Comparison of ENCODE assay signal across 10 cellular contexts in genomic region chr9:137243626-137244485, GRCh38. TPM values are rescaled to one million over a fixed set of nuclear protein-coding genes. Genes with fewer than 3 reads are reported as not detected.
A peak's percentile ranks its signal among the peaks of the same experiment; 100 is the strongest.
DNase-seq lines count a peak whose midpoint lies in the region; ATAC-seq and TF ChIP-seq lines count a peak whose summit lies in the region.
"Had no signal": no experiment of that assay in that cellular context is flagged by ENCODE, and none has a peak within 500 bp of the region (broad histone marks: within the 10 kb centered on the region; RNA-seq: fewer than 3 reads in every experiment).

No MANE protein-coding gene starts in this region.

- POLR2A ChIA-PET in T-cell (lab: Charles Lee): interaction anchor here in 1 of 2 donors (0.6 kb wide), 1 partner anchor 158 kb away, joined by 7 read pairs; no protein-coding TSS in a partner anchor

- ATAC-seq in T-cell (replicated peaks in 1 of 4) (no peak), HG02938 (IDR thresholded peaks at IDR 0.05; ENCODE audit: unreplicated experiment) (no peak), HG03378 (IDR thresholded peaks at IDR 0.05; ENCODE audit: unreplicated experiment) (no peak)

- H3K36me3 Mint-ChIP-seq in T-cell: peaks cover 14% of the 10 kb centered on the region

- in situ Hi-C loops in GM23248 (cut with MboI): no loop called here

- H3K27ac Mint-ChIP-seq in T-cell: no peak overlapping the region

- peak overlapping the region in 8 of 10 experiments; percentile 32 to 99 (median 98); a peak in 14 of 20 replicates for H3K4me3 ChIP-seq in BLaER1 treated with 17β-estradiol and CSF1 and Interleukin-3, amounts not matched to agents 10 nM and 100 nM
- H3K4me3 ChIP-seq in GM23248 (peak overlapping the region; percentile 84; the same call in 1 of the 2 replicates), fibroblast of the aortic adventitia (ENCODE audit: low read depth, low read length) (peak overlapping the region; percentile 37)

- peak overlapping the region; percentile 78 to 100 (median 97) for H3K4me2 ChIP-seq in BLaER1 treated with 17β-estradiol and CSF1 and Interleukin-3, amounts not matched to agents 10 nM and 100 nM
- H3K4me2 ChIP-seq in GM23248 (ENCODE audit: unreplicated experiment): no peak overlapping the region

- H4K20me1 ChIP-seq in BLaER1 treated with 17β-estradiol and CSF1 and Interleukin-3, amounts not matched to agents 10 nM and 100 nM: peaks cover 30 to 60% (median 48%) of the 10 kb centered on the region in 11 experiments
- peaks cover 19% of the 10 kb centered on the region; the same call in 1 of the 2 replicates for H4K20me1 ChIP-seq in GM23248 (ENCODE audit: insufficient read depth)

- peaks cover 22% of the 10 kb centered on the region for H3F3A ChIP-seq in GM23248 (ENCODE audit: insufficient read depth)

- no peak for TF ChIP-seq CTCF in fibroblast of the aortic adventitia (IDR thresholded peaks at IDR 0.05; ENCODE audit: insufficient read depth, low read length)

- DNase-seq in GM23248: peak; percentile 48
- no peak for DNase-seq in T-cell
- no peak for DNase-seq in fibroblast of the aortic adventitia (ENCODE audit: low read depth)
- DNase-seq in NCI-H1930 (lab: John Stamatoyannopoulos, UW): no peak
- DNase-seq in AG08396 (ENCODE audit: low spot score): no peak
- DNase-seq: NCI-H1417 treated with DMSO at 0.1 percent for 48 hours had no signal

- 0 out of 22 replicates have a peak overlapping the region, but pooled peaks of 2 of the 11 experiments have one; percentile 12 to 15 for H3K27ac ChIP-seq in BLaER1 treated with 17β-estradiol and CSF1 and Interleukin-3, amounts not matched to agents 10 nM and 100 nM
- no peak overlapping the region for H3K27ac ChIP-seq in GM23248

- H3K27me3 Mint-ChIP-seq in T-cell: no peaks in the 10 kb centered on the region

- WGBS in GM23248 (ENCODE audit: low coverage in 1 of 2, low lambda C conversion rate in 2 of 2, missing lambda C conversion rate in 2 of 2), 2 experiments: 61 to 70% methylated on average over 15 of the region's 15 CpGs

- H3K9me3 ChIP-seq in BLaER1 treated with 17β-estradiol and CSF1 and Interleukin-3, amounts not matched to agents 10 nM and 100 nM (replicated peaks in 1 of 11): peaks cover 0 to 3% (median 0%) of the 10 kb centered on the region in 11 experiments; a peak in 1 of 22 replicates
- H3K9me3 ChIP-seq in GM23248 (ENCODE audit: low read depth): no peaks in the 10 kb centered on the region

- H3K36me3 ChIP-seq in BLaER1 treated with 17β-estradiol and CSF1 and Interleukin-3, amounts not matched to agents 10 nM and 100 nM: peaks cover 23 to 30% (median 27%) of the 10 kb centered on the region in 11 experiments
- H3K36me3 ChIP-seq in GM23248 (ENCODE audit: low read depth): peaks cover 18% of the 10 kb centered on the region

- H3K27me3 ChIP-seq in BLaER1 treated with 17β-estradiol and CSF1 and Interleukin-3, amounts not matched to agents 10 nM and 100 nM: no peaks in the 10 kb centered on the region
- no peaks in the 10 kb centered on the region for H3K27me3 ChIP-seq in GM23248 (replicated peaks; ENCODE audit: insufficient read depth)

- H3K79me2 ChIP-seq in GM23248 (ENCODE audit: insufficient read depth): peaks cover 41% of the 10 kb centered on the region

- H3K9ac ChIP-seq in BLaER1 treated with 17β-estradiol and CSF1 and Interleukin-3, amounts not matched to agents 10 nM and 100 nM: peak overlapping the region; percentile 8 to 97 (median 94); a peak in 19 of 22 replicates
- H3K9ac ChIP-seq in GM23248: peak overlapping the region; percentile 23; the same call in 1 of the 2 replicates

- peaks cover 38 to 75% (median 61%) of the 10 kb centered on the region in 10 experiments for H3K4me1 ChIP-seq in BLaER1 treated with 17β-estradiol and CSF1 and Interleukin-3, amounts not matched to agents 10 nM and 100 nM
- H3K4me1 ChIP-seq in GM23248 (ENCODE audit: insufficient read depth): peaks cover 13% of the 10 kb centered on the region; the same call in 1 of the 2 replicates

- peak overlapping the region in 2 of 3 donors; percentile 82 to 84 for H3K4me3 Mint-ChIP-seq in T-cell

- CTCF ChIA-PET in T-cell (lab: Charles Lee): no interaction called here

- H3K9me3 Mint-ChIP-seq in T-cell: no peaks in the 10 kb centered on the region

- no peaks in the 10 kb centered on the region for H3K9me2 ChIP-seq in GM23248 (ENCODE audit: insufficient read depth)

- no peak overlapping the region for H2AFZ ChIP-seq in GM23248

- H3K4me1 Mint-ChIP-seq in T-cell: peaks cover 21 to 31% (median 24%) of the 10 kb centered on the region in 3 donors

RNA-seq across cellular contexts. Expression of gene TUBB4B, which starts 2.8 kb away (rescaled TPM):
- total RNA-seq in GM23248 (2014; rRNA removed; shearing (Covaris generic)): 148 and 159 TPM in 2 replicates
- polyA plus RNA-seq in GM23248 (2016; fragmentation: Nextera tagmentation; extraction: Ambion mirVana): 373 and 391 TPM in 2 replicates
- 100 to 1,000 TPM in 2 of 5 donors, 10 to 100 TPM in 3; 50.6 to 118 (median 95.3) TPM for total RNA-seq in T-cell
- 21.8 and 195 TPM in 2 replicates for total RNA-seq in fibroblast of the aortic adventitia (ENCODE audit: low replicate concordance)

RNA-seq across cellular contexts. Expression of gene STPG3, which starts 7.2 kb away (rescaled TPM):
- total RNA-seq in GM23248 (2014; rRNA removed; shearing (Covaris generic)): not detected in 2 replicates
- polyA plus RNA-seq in GM23248 (2016; fragmentation: Nextera tagmentation; extraction: Ambion mirVana): not detected in 2 replicates
- total RNA-seq in T-cell (under 1 TPM in 1 of 5 donors, not detected in 4; 0.54 TPM), fibroblast of the aortic adventitia (ENCODE audit: low replicate concordance) (not detected in 2 replicates)
- total RNA-seq: lung microvascular endothelial cell had no signal

RNA-seq across cellular contexts. Expression of gene NELFB, which starts 11.3 kb away (rescaled TPM):
- 65.0 and 69.6 TPM in 2 replicates for total RNA-seq in GM23248 (2014; rRNA removed; shearing (Covaris generic))
- polyA plus RNA-seq in GM23248 (2016; fragmentation: Nextera tagmentation; extraction: Ambion mirVana): 34.4 and 38.5 TPM in 2 replicates
- total RNA-seq in T-cell (10 to 100 TPM; 36.1 to 62.2 (median 58.8) TPM), fibroblast of the aortic adventitia (ENCODE audit: low replicate concordance) (27.1 and 43.7 TPM in 2 replicates)

RNA-seq across cellular contexts. Expression of gene SLC34A3, which starts 13.2 kb away (rescaled TPM):
- total RNA-seq in GM23248 (2014; rRNA removed; shearing (Covaris generic)): not detected in 2 replicates
- not detected in 2 replicates for polyA plus RNA-seq in GM23248 (2016; fragmentation: Nextera tagmentation; extraction: Ambion mirVana)
- total RNA-seq in T-cell (not detected), fibroblast of the aortic adventitia (ENCODE audit: low replicate concordance) (not detected in 2 replicates)
- total RNA-seq: lung microvascular endothelial cell had no signal

RNA-seq across cellular contexts. Expression of gene RNF224, which starts 16.6 kb away (rescaled TPM):
- not detected in 2 replicates for total RNA-seq in GM23248 (2014; rRNA removed; shearing (Covaris generic))
- not detected in 2 replicates for polyA plus RNA-seq in GM23248 (2016; fragmentation: Nextera tagmentation; extraction: Ambion mirVana)
- total RNA-seq in T-cell (not detected), fibroblast of the aortic adventitia (ENCODE audit: low replicate concordance) (0.09 TPM in 1 of 2 replicates, not detected in the other)
- total RNA-seq: lung microvascular endothelial cell had no signal

Comparison
In these comparisons a context has a peak if more than half of its experiments do, and no peak if none do; other contexts are left out.
1. H3K4me3 ChIP-seq: peak in every context shown above with its lines; median percentile 98 in BLaER1 treated with 17β-estradiol and CSF1 and Interleukin-3, amounts not matched to agents 10 nM and 100 nM; 84 in GM23248; 37 in fibroblast of the aortic adventitia.